1 cellular context compared by ENCODE assay signal in the genomic region with DNA sequence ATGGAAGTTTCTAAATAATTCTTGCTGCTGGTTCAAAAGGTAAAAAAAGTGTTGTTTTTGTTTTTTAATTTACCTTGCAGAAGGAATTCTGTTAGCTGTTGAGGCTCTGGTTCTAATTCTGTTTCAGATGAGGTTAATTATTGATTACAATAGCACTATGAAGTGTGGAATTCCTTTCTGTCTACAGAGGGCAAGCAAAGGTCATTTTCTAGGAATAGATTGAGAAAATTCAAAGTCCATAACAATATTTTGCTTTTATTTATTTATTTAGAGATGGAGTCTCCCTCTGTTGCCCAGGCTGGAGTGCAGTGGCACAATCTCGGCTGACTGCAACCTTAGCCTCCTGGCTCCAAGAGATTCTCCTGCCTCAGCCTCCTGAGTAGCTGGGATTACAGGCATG.
TF ChIP-seq lines count a peak whose summit lies in the region.

No MANE protein-coding gene starts in this region.

TF ChIP-seq in liver, 16 proteins besides CTCF, POLR2A, EP300 and RAD21 (continued from another document):
- peak; percentile 55 for TF ChIP-seq SP1 (IDR thresholded peaks at IDR 0.05)
- peak; percentile 50 for TF ChIP-seq HNF4G (IDR thresholded peaks at IDR 0.05)
- TF ChIP-seq, protein P1, sequence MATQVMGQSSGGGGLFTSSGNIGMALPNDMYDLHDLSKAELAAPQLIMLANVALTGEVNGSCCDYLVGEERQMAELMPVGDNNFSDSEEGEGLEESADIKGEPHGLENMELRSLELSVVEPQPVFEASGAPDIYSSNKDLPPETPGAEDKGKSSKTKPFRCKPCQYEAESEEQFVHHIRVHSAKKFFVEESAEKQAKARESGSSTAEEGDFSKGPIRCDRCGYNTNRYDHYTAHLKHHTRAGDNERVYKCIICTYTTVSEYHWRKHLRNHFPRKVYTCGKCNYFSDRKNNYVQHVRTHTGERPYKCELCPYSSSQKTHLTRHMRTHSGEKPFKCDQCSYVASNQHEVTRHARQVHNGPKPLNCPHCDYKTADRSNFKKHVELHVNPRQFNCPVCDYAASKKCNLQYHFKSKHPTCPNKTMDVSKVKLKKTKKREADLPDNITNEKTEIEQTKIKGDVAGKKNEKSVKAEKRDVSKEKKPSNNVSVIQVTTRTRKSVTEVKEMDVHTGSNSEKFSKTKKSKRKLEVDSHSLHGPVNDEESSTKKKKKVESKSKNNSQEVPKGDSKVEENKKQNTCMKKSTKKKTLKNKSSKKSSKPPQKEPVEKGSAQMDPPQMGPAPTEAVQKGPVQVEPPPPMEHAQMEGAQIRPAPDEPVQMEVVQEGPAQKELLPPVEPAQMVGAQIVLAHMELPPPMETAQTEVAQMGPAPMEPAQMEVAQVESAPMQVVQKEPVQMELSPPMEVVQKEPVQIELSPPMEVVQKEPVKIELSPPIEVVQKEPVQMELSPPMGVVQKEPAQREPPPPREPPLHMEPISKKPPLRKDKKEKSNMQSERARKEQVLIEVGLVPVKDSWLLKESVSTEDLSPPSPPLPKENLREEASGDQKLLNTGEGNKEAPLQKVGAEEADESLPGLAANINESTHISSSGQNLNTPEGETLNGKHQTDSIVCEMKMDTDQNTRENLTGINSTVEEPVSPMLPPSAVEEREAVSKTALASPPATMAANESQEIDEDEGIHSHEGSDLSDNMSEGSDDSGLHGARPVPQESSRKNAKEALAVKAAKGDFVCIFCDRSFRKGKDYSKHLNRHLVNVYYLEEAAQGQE (IDR thresholded peaks at IDR 0.05): no peak
- no peak for TF ChIP-seq FOXA2 (IDR thresholded peaks at IDR 0.05)
- no peak for TF ChIP-seq GABPA (IDR thresholded peaks at IDR 0.05 in 1 of 2, conservative IDR thresholded peaks at IDR 0.05 in 1 of 2)
